15 cellular contexts compared by ENCODE assay signal in the genomic region with DNA sequence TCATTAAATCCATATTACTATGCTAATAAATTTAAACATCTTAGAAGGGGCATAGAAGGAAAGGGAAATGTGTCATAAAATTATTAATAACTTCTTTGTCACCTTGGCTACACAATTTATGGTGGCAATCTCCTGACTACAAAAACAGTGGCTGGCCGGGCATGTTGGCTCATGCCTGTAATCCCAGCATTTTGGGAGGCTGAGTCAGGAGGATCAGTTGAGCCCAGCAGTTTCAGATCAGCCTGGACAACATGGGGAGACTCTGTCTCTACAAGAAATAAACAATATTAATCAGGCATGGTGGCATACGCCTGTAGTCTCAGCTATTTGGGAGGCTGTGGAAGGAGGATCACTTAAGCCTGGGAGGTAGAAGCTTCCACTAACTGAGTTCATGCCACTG.
"Had no signal": no experiment of that assay in that cellular context is flagged by ENCODE, and none has a peak within 500 bp of the region (broad histone marks: within the 10 kb centered on the region; RNA-seq: fewer than 3 reads in every experiment).

No MANE protein-coding gene starts in this region.

- H3K4me3 ChIP-seq: dorsolateral prefrontal cortex, esophagus muscularis mucosa, neural progenitor cell, ovary, thyroid gland had no signal

- H3K9me3 Mint-ChIP-seq: neural progenitor cell; T-helper 2 cell treated with Interferon-gamma antibody and Interleukin-4, amounts not matched to agents 5 μg/mL and 100 μg/mL, for 36 hours had no signal

- H3K27me3 ChIP-seq: dorsolateral prefrontal cortex, esophagus muscularis mucosa, neural progenitor cell, ovary, thyroid gland had no signal

- H3K36me3 ChIP-seq: esophagus muscularis mucosa, neural progenitor cell, ovary, thyroid gland had no signal

- H3K27ac ChIP-seq: dorsolateral prefrontal cortex, neural progenitor cell, ovary, thyroid gland had no signal

- H3K4me1 ChIP-seq: neural progenitor cell, thyroid gland had no signal

- H3K9me3 ChIP-seq: esophagus muscularis mucosa, ovary, thyroid gland had no signal

- H3K4me3 Mint-ChIP-seq: activated T-cell treated with anti-CD3 and anti-CD28 coated beads, Interleukin-2, amount 50 U/mL, for 24 hours; brain; memory B cell; neural progenitor cell; T-helper 2 cell treated with Interferon-gamma antibody and Interleukin-4, amounts not matched to agents 5 μg/mL and 100 μg/mL, for 36 hours had no signal

- H3K4me1 Mint-ChIP-seq: memory B cell had no signal

- H2AFZ ChIP-seq: neural progenitor cell had no signal

- H3K27ac Mint-ChIP-seq: activated naive CD4-positive, alpha-beta T cell treated with anti-CD3 and anti-CD28 coated beads, Interleukin-2, amount 50 U/mL, for 72 hours; activated T-cell treated with anti-CD3 and anti-CD28 coated beads, Interleukin-2, amount 50 U/mL, for 24 hours; memory B cell; neural progenitor cell; T-helper 2 cell treated with Interferon-gamma antibody and Interleukin-4, amounts not matched to agents 5 μg/mL and 100 μg/mL, for 36 hours had no signal

- DNase-seq: activated CD4-positive, alpha-beta T cell treated with anti-CD3 and anti-CD28 coated beads, Interleukin-2, amount 50 U/mL, for 4 hours; activated CD4-positive, CD25-positive, alpha-beta regulatory T cell treated with anti-CD3 and anti-CD28 coated beads, Interleukin-2, amount 50 U/mL, for 72 hours; activated effector memory CD4-positive, alpha-beta T cell treated with Interleukin-2 at 50 U/mL for 16 hours; activated T-cell treated with anti-CD3 and anti-CD28 coated beads, Interleukin-2, amount 50 U/mL, for 24 hours; amniotic stem cell; dorsolateral prefrontal cortex; ovary; thyroid gland had no signal

- ATAC-seq: activated naive CD4-positive, alpha-beta T cell treated with anti-CD3 and anti-CD28 coated beads, Interleukin-2, amount 50 U/mL, for 72 hours; left lobe of liver had no signal

- H3K36me3 Mint-ChIP-seq: activated naive CD4-positive, alpha-beta T cell treated with anti-CD3 and anti-CD28 coated beads, Interleukin-2, amount 50 U/mL, for 72 hours; brain; memory B cell; neural progenitor cell had no signal

- H3K4me2 ChIP-seq: neural progenitor cell had no signal
